17 cellular contexts compared by ENCODE assay signal in genomic region chr3:66425032-66425431, GRCh38.
DNase-seq lines count a peak whose midpoint lies in the region; ATAC-seq and TF ChIP-seq lines count a peak whose summit lies in the region.
"Had no signal": no experiment of that assay in that cellular context is flagged by ENCODE, and none has a peak within 500 bp of the region (broad histone marks: within the 10 kb centered on the region; RNA-seq: fewer than 3 reads in every experiment).

No MANE protein-coding gene starts in this region.

- no peaks in the 10 kb centered on the region for H3K27me3 ChIP-seq in Karpas-422 (ENCODE audit: low read length)
- no peaks in the 10 kb centered on the region for H3K27me3 ChIP-seq in lower lobe of right lung (ENCODE audit: low read depth)
- H3K27me3 ChIP-seq in stomach, result no peaks in the 10 kb centered on the region
- H3K27me3 ChIP-seq: colonic mucosa had no signal

- H2AFZ ChIP-seq in Karpas-422 (ENCODE audit: low read length), result no peak overlapping the region

- H3K4me2 ChIP-seq in Karpas-422 (ENCODE audit: low read depth, low read length, poor library complexity, severe bottlenecking), result no peak overlapping the region

- no peaks in the 10 kb centered on the region for H3K9me3 ChIP-seq in Karpas-422 (ENCODE audit: low read length)
- peaks cover 7% of the 10 kb centered on the region for H3K9me3 ChIP-seq in lower lobe of right lung
- peaks cover 0 to 11% (median 10%) of the 10 kb centered on the region in 4 donors for H3K9me3 ChIP-seq in stomach
- H3K9me3 ChIP-seq: colonic mucosa had no signal

- DNase-seq in Karpas-422, result no peak
- peak; percentile 13 for DNase-seq in fibroblast of gingiva (ENCODE audit: low read depth)
- DNase-seq in lower lobe of right lung, result no peak
- DNase-seq in stomach, result no peak
- no peak for DNase-seq in activated gamma-delta T cell (lab: John Stamatoyannopoulos, UW)
- no peak for DNase-seq in activated naive CD4-positive, alpha-beta T cell (lab: John Stamatoyannopoulos, UW)
- DNase-seq in NAMALWA (ENCODE audit: low spot score), result no peak
- DNase-seq in LoVo (ENCODE audit: low spot score), result no peak
- DNase-seq: activated CD4-positive, alpha-beta T cell treated with anti-CD3 and anti-CD28 coated beads for 4 hours; activated naive CD8-positive, alpha-beta T cell treated with anti-CD3 and anti-CD28 coated beads, Interleukin-2, amount 10 ng/mL, durations not matched to agents 7 days and 5 days; colonic mucosa; COR-L47; KBM-7; NCI-H1436; NCI-H446; occipital lobe; SIG-M5 had no signal

- H3K27ac ChIP-seq in Karpas-422 (ENCODE audit: low read length), result peak overlapping the region; percentile 59
- no peak overlapping the region for H3K27ac ChIP-seq in lower lobe of right lung
- H3K27ac ChIP-seq in stomach, result peak overlapping the region in 4 of 5 donors; percentile 16 to 81 (median 66)
- H3K27ac ChIP-seq: colonic mucosa had no signal

- H3K36me3 ChIP-seq in Karpas-422 (ENCODE audit: insufficient read depth, low read length) (no peaks in the 10 kb centered on the region; the same call in 1 of the 2 replicates), lower lobe of right lung (no peaks in the 10 kb centered on the region), stomach (peaks cover 0 to 11% (median 1%) of the 10 kb centered on the region in 4 donors)
- H3K36me3 ChIP-seq: colonic mucosa had no signal

- no peaks in the 10 kb centered on the region for H3K9me2 ChIP-seq in Karpas-422 (replicated peaks; ENCODE audit: insufficient read depth, low read length)

- peak; percentile 11 to 56 for ATAC-seq in lower lobe of right lung

- TF ChIP-seq CTCF in lower lobe of right lung (IDR thresholded peaks at IDR 0.05) (no peak), stomach (IDR thresholded peaks at IDR 0.05) (no peak)

- no peak for TF ChIP-seq EP300 in stomach (IDR thresholded peaks at IDR 0.05)

- H3K4me1 ChIP-seq in Karpas-422 (ENCODE audit: low read length), result peaks cover 50% of the 10 kb centered on the region
- peaks cover 25% of the 10 kb centered on the region for H3K4me1 ChIP-seq in lower lobe of right lung
- H3K4me1 ChIP-seq in stomach, result peaks cover 37 to 74% (median 55%) of the 10 kb centered on the region in 4 donors
- H3K4me1 ChIP-seq: colonic mucosa had no signal

- H4K20me1 ChIP-seq in Karpas-422 (ENCODE audit: insufficient read depth, low read depth, low read length), result no peaks in the 10 kb centered on the region

- intact Hi-C loops in lower lobe of right lung (cut with DNase I) (no loop called here), stomach (cut with DNase I; ENCODE audit: low total_unique reads) (no loop called here)

- TF ChIP-seq POLR2A in stomach (IDR thresholded peaks at IDR 0.05), result no peak

- WGBS in stomach, 5 donors, result 37 to 72% (median 59%) methylated on average over 5 of the region's 5 CpGs

- H3K4me3 ChIP-seq in Karpas-422 (ENCODE audit: low read length) (no peak overlapping the region), lower lobe of right lung (no peak overlapping the region), stomach (no peak overlapping the region)
- H3K4me3 ChIP-seq: colonic mucosa had no signal

- no peak overlapping the region for H3K9ac ChIP-seq in Karpas-422 (ENCODE audit: low read length)

- H3K79me2 ChIP-seq in Karpas-422 (ENCODE audit: low read length), result peaks cover 67% of the 10 kb centered on the region
